Comparison of ENCODE assay signal across 27 cellular contexts in the genomic region with DNA sequence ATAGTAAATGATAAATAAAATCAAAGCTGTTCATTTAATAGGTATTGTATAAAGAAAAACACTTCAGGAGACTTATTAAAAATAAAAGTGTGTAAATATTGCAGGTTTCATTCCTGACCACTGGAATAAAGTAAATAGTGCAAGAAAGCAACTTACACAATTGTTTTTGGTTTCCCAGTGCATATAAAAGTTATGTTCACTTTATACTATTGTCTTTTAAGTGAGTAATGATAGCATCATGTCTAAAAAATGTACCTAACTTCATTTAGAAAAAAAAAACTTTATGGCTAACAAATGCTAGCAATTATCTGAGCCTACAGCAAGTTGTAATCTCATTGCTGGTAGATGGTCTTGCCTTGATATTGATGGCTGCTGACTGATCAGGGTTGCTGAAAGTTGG.
"Had no signal": no experiment of that assay in that cellular context is flagged by ENCODE, and none has a peak within 500 bp of the region (broad histone marks: within the 10 kb centered on the region; RNA-seq: fewer than 3 reads in every experiment).

No MANE protein-coding gene starts in this region.

- H3K79me2 ChIP-seq: parathyroid adenoma had no signal

- H3K4me3 Mint-ChIP-seq: immature natural killer cell; naive thymus-derived CD8-positive, alpha-beta T cell; nephron; neural crest cell; stimulated activated memory B cell treated with anti-CD40 and anti-IgM and Interleukin-4, amounts not matched to agents 10 μg/mL and 1 μg/mL and 100 μg/mL, for 72 hours; stimulated activated naive CD8-positive, alpha-beta T cell treated with anti-CD3 and anti-CD28 coated beads, Interleukin-15, amount 100 ng/mL, for 72 hours; type B pancreatic cell had no signal

- H3K27me3 ChIP-seq: right atrium auricular region, right lobe of liver, tibial nerve, uterus had no signal

- H3K4me2 ChIP-seq: smooth muscle cell had no signal

- H3K36me3 Mint-ChIP-seq: stimulated activated memory B cell treated with anti-CD40 and anti-IgM and Interleukin-4, amounts not matched to agents 10 μg/mL and 1 μg/mL and 100 μg/mL, for 72 hours; type B pancreatic cell had no signal

- H3K27me3 Mint-ChIP-seq: naive thymus-derived CD8-positive, alpha-beta T cell; stimulated activated memory B cell treated with anti-CD40 and anti-IgM and Interleukin-4, amounts not matched to agents 10 μg/mL and 1 μg/mL and 100 μg/mL, for 72 hours; stimulated activated naive CD8-positive, alpha-beta T cell treated with anti-CD3 and anti-CD28 coated beads, Interleukin-15, amount 100 ng/mL, for 72 hours; type B pancreatic cell had no signal

- H3K4me1 Mint-ChIP-seq: immature natural killer cell; naive thymus-derived CD8-positive, alpha-beta T cell; nephron; neural crest cell; stimulated activated memory B cell treated with anti-CD40 and anti-IgM and Interleukin-4, amounts not matched to agents 10 μg/mL and 1 μg/mL and 100 μg/mL, for 72 hours; stimulated activated naive CD8-positive, alpha-beta T cell treated with anti-CD3 and anti-CD28 coated beads, Interleukin-15, amount 100 ng/mL, for 72 hours had no signal

- H2AFZ ChIP-seq: parathyroid adenoma had no signal

- H3K9ac ChIP-seq: parathyroid adenoma had no signal

- DNase-seq: hypothalamus; immature natural killer cell; kidney; left ventricle myocardium inferior; mesenchymal stem cell; naive thymus-derived CD8-positive, alpha-beta T cell; nucleus accumbens; psoas muscle; right lobe of liver; stimulated activated CD4-positive, alpha-beta T cell treated with anti-CD3 and anti-CD28 coated beads, Interleukin-1b, Interleukin-23, amount 100 ng/mL, for 48 hours; stimulated activated CD4-positive, alpha-beta T cell treated with anti-CD3 and anti-CD28 coated beads, Interleukin-2, amount 100 ng/mL, for 48 hours; stimulated activated CD4-positive, alpha-beta T cell treated with anti-CD3 and anti-CD28 coated beads, Interleukin-4, amount 100 ng/mL, for 4 hours; stimulated activated CD8-positive, alpha-beta memory T cell treated with anti-CD3 and anti-CD28 coated beads, Interleukin-4, amount 100 ng/mL, for 48 hours; stimulated activated naive CD4-positive, alpha-beta T cell treated with Interleukin-2 at 50 U/mL for 16 hours; stimulated activated naive CD8-positive, alpha-beta T cell treated with anti-CD3 and anti-CD28 coated beads, Interleukin-15, amount 100 ng/mL, for 72 hours; substantia nigra; uterus had no signal

- ATAC-seq: naive thymus-derived CD8-positive, alpha-beta T cell; psoas muscle; right lobe of liver; stimulated activated memory B cell treated with anti-CD40 and anti-IgM and Interleukin-4, amounts not matched to agents 10 μg/mL and 1 μg/mL and 100 μg/mL, for 72 hours; stimulated activated naive CD8-positive, alpha-beta T cell treated with anti-CD3 and anti-CD28 coated beads, Interleukin-15, amount 100 ng/mL, for 72 hours had no signal

- H3K4me1 ChIP-seq: left ventricle myocardium inferior, parathyroid adenoma, psoas muscle, right atrium auricular region, right lobe of liver, tibial nerve, uterus had no signal

- H3K36me3 ChIP-seq: left ventricle myocardium inferior, right atrium auricular region, right lobe of liver, tibial nerve, uterus had no signal

- H3K4me3 ChIP-seq: left ventricle myocardium inferior, lung, psoas muscle, right atrium auricular region, right lobe of liver, smooth muscle cell, tibial nerve, uterus had no signal

- H3K9me3 ChIP-seq: psoas muscle, right atrium auricular region, right lobe of liver, uterus had no signal

- H3K27ac Mint-ChIP-seq: immature natural killer cell; naive thymus-derived CD8-positive, alpha-beta T cell; nephron; stimulated activated memory B cell treated with anti-CD40 and anti-IgM and Interleukin-4, amounts not matched to agents 10 μg/mL and 1 μg/mL and 100 μg/mL, for 72 hours; stimulated activated naive CD8-positive, alpha-beta T cell treated with anti-CD3 and anti-CD28 coated beads, Interleukin-15, amount 100 ng/mL, for 72 hours; type B pancreatic cell had no signal

- H3K27ac ChIP-seq: left ventricle myocardium inferior, parathyroid adenoma, psoas muscle, right atrium auricular region, right lobe of liver, tibial nerve, uterus had no signal

- FAIRE-seq: islet of Langerhans, kidney had no signal
